8 cellular contexts compared by ENCODE assay signal in the genomic region with DNA sequence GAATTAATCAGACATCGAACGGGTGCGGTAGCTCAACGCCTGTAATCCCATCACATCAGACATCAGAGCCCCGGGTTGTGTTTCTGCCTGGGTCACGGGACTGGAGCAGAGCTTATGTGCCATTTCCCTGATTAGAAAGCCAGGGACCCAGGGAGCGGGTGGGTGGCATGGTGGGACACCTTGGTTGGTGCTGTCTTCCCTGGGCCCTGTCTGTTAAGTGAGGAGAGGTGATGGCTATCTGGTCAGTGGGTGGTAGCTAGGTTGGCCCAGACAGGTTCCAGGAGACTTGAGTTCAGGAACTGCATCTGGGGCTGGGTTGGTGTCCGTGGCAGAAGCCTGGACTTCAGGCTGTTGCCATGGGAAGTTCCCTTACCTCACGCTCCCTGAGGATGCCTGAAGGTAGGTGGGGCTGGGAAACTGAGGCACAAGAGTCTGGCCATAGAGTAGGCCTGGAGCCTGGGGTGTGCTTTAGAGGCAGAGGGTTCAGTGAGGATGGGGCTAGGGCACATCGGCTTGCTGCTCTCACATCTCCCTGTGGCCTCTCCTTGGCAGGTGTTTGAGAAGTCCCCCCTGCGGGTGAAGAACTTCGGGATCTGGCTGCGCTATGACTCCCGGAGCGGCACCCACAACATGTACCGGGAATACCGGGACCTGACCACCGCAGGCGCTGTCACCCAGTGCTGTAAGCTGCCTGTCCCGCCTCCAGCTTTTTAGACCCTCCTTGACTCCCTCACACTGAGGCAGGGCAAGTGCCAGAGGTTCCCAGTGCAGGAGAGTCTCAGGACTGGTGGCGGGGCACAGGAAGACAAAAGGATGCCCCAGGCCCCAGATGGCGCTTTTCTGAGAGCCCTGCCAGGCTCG. TPM values are rescaled to one million over a fixed set of nuclear protein-coding genes. Genes with fewer than 3 reads are reported as not detected.
A peak's percentile ranks its signal among the peaks of the same experiment; 100 is the strongest.
DNase-seq lines count a peak whose midpoint lies in the region; ATAC-seq, FAIRE-seq and TF ChIP-seq lines count a peak whose summit lies in the region.

No MANE protein-coding gene starts in this region.

- no peaks in the 10 kb centered on the region for H3K9me3 Mint-ChIP-seq in activated T-helper 2 cell treated with anti-CD3 and anti-CD28 coated beads, Interferon-gamma antibody, Interleukin-2, Interleukin-4, amounts not matched to agents 10 μg/mL and 5 μg/mL and 100 μg/mL, durations not matched to agents 14 hours and 24 hours and 36 hours
- H3K9me3 Mint-ChIP-seq in immature natural killer cell: no peaks in the 10 kb centered on the region

- peak overlapping the region; percentile 74 for H3K4me2 ChIP-seq in A549

- TF ChIP-seq RAD21 in A549 (conservative IDR thresholded peaks at IDR 0.05 in 1 of 2, IDR thresholded peaks at IDR 0.05 in 1 of 2): no peak

- no peak for FAIRE-seq in A549 (lab: Jason Lieb, UNC)
- FAIRE-seq in GM19239 (lab: Jason Lieb, UNC): peak; percentile 4

- H3K4me1 ChIP-seq in A549: peaks cover 45% of the 10 kb centered on the region

- TF ChIP-seq POLR2A in A549 (IDR thresholded peaks at IDR 0.05; ENCODE audit: low read length): no peak

- ATAC-seq in A549: no peak
- no peak for ATAC-seq in GM18858 (IDR thresholded peaks at IDR 0.05; ENCODE audit: unreplicated experiment)
- ATAC-seq in HG02763 (IDR thresholded peaks at IDR 0.05; ENCODE audit: unreplicated experiment): no peak

- intact Hi-C loops in activated T-helper 2 cell treated with anti-CD3 and anti-CD28 coated beads, Interferon-gamma antibody, Interleukin-2, Interleukin-4, amounts not matched to agents 10 μg/mL and 5 μg/mL and 100 μg/mL, durations not matched to agents 14 hours and 24 hours and 36 hours (cut with micrococcal nuclease): no loop called here

- DNase-seq in A549 (ENCODE audit: low read depth in 1 of 2, low spot score in 1 of 2): no peak
- DNase-seq in GM19239 (ENCODE audit: insufficient read length, low spot score): no peak
- DNase-seq in activated T-helper 2 cell treated with anti-CD3 and anti-CD28 coated beads, Interferon-gamma antibody, Interleukin-2, Interleukin-4, amounts not matched to agents 10 μg/mL and 5 μg/mL and 100 μg/mL, durations not matched to agents 14 hours and 24 hours and 36 hours (ENCODE audit: low spot score): no peak
- no peak for DNase-seq in immature natural killer cell
- no peak for DNase-seq in NCI-H2029 (lab: John Stamatoyannopoulos, UW)
- no peak for DNase-seq in SW 1271 (lab: John Stamatoyannopoulos, UW)

- H3K27me3 Mint-ChIP-seq in activated T-helper 2 cell treated with anti-CD3 and anti-CD28 coated beads, Interferon-gamma antibody, Interleukin-2, Interleukin-4, amounts not matched to agents 10 μg/mL and 5 μg/mL and 100 μg/mL, durations not matched to agents 14 hours and 24 hours and 36 hours (ENCODE audit: low read depth): no peaks in the 10 kb centered on the region
- H3K27me3 Mint-ChIP-seq in immature natural killer cell (ENCODE audit: low read depth in 3 of 3): peaks cover 4 to 5% (median 4%) of the 10 kb centered on the region in 3 donors

- H3K27ac Mint-ChIP-seq in activated T-helper 2 cell treated with anti-CD3 and anti-CD28 coated beads, Interferon-gamma antibody, Interleukin-2, Interleukin-4, amounts not matched to agents 10 μg/mL and 5 μg/mL and 100 μg/mL, durations not matched to agents 14 hours and 24 hours and 36 hours: peak overlapping the region; percentile 99
- H3K27ac Mint-ChIP-seq in immature natural killer cell: peak overlapping the region; percentile 17 to 85 (median 36)

- TF ChIP-seq EP300 in A549 (IDR thresholded peaks at IDR 0.05): no peak

- peaks cover 14% of the 10 kb centered on the region for H3K4me1 Mint-ChIP-seq in activated T-helper 2 cell treated with anti-CD3 and anti-CD28 coated beads, Interferon-gamma antibody, Interleukin-2, Interleukin-4, amounts not matched to agents 10 μg/mL and 5 μg/mL and 100 μg/mL, durations not matched to agents 14 hours and 24 hours and 36 hours (ENCODE audit: low read depth)
- peaks cover 29 to 31% of the 10 kb centered on the region in 2 donors for H3K4me1 Mint-ChIP-seq in immature natural killer cell

- CTCF ChIA-PET in A549 (lab: Yijun Ruan, JAX): interaction anchor here (0.9 to 4.4 kb wide), 4 partner anchors 9 to 135 kb away, joined by 3 to 42 read pairs (median 6); partner anchors contain the start of gene CCDC124

- H3K4me3 Mint-ChIP-seq in activated T-helper 2 cell treated with anti-CD3 and anti-CD28 coated beads, Interferon-gamma antibody, Interleukin-2, Interleukin-4, amounts not matched to agents 10 μg/mL and 5 μg/mL and 100 μg/mL, durations not matched to agents 14 hours and 24 hours and 36 hours (ENCODE audit: low read depth): peak overlapping the region; percentile 99
- H3K4me3 Mint-ChIP-seq in immature natural killer cell: peak overlapping the region; percentile 98 to 100 (median 99)

- peak overlapping the region; percentile 99 for H3K4me3 ChIP-seq in A549

- POLR2A ChIA-PET in A549 (lab: Yijun Ruan, JAX): interaction anchor here (0.6 to 1.3 kb wide), 2 partner anchors 9 to 1745 kb away, joined by 3 to 5 read pairs; no protein-coding TSS in a partner anchor

- no peaks in the 10 kb centered on the region for H3K9me3 ChIP-seq in A549

- WGBS in A549 (ENCODE audit: missing lambda C conversion rate): 38% methylated on average over 12 of the region's 23 CpGs

- TF ChIP-seq CTCF in A549 (IDR thresholded peaks at IDR 0.05): no peak

- peaks cover 62% of the 10 kb centered on the region for H3K36me3 Mint-ChIP-seq in activated T-helper 2 cell treated with anti-CD3 and anti-CD28 coated beads, Interferon-gamma antibody, Interleukin-2, Interleukin-4, amounts not matched to agents 10 μg/mL and 5 μg/mL and 100 μg/mL, durations not matched to agents 14 hours and 24 hours and 36 hours (ENCODE audit: low read depth)
- H3K36me3 Mint-ChIP-seq in immature natural killer cell: peaks cover 0 to 8% (median 4%) of the 10 kb centered on the region in 3 donors

- H3K27ac ChIP-seq in A549: peak overlapping the region; percentile 99 to 100

TF ChIP-seq in A549, 52 proteins besides CTCF, POLR2A, EP300 and RAD21 (continues in another document):
- no peak for TF ChIP-seq CBX8 (IDR thresholded peaks at IDR 0.05)
- no peak for TF ChIP-seq CHD4 (IDR thresholded peaks at IDR 0.05; ENCODE audit: borderline replicate concordance)
- no peak for TF ChIP-seq ESRRA (IDR thresholded peaks at IDR 0.05; ENCODE audit: borderline replicate concordance, low read length)
- no peak for TF ChIP-seq CEBPB (IDR thresholded peaks at IDR 0.05)
- no peak for TF ChIP-seq GATA3 (IDR thresholded peaks at IDR 0.05; ENCODE audit: borderline replicate concordance)
- TF ChIP-seq CHD2 (IDR thresholded peaks at IDR 0.05; ENCODE audit: low read length, partially characterized antibody): no peak
- no peak for TF ChIP-seq ZNF302 (CRISPR knock-in tag; IDR thresholded peaks at IDR 0.05)
- TF ChIP-seq FOSL2 (IDR thresholded peaks at IDR 0.05): no peak
- TF ChIP-seq FOSL2 (CRISPR knock-in tag; IDR thresholded peaks at IDR 0.05): no peak
- no peak for TF ChIP-seq ZFP36 (IDR thresholded peaks at IDR 0.05; ENCODE audit: borderline replicate concordance, partially characterized antibody)

RNA-seq across cellular contexts. Expression of gene RPL18A, which starts 2.1 kb away (rescaled TPM):
- 624 and 696 TPM in 2 replicates for polyA plus RNA-seq in A549 (2011; rRNA removed)
- polyA plus RNA-seq in A549 (2012; cell fraction: cytosol; rRNA removed): 1,715 and 1,844 TPM in 2 replicates
- 964 and 1,082 TPM in 2 replicates for polyA plus RNA-seq in A549 (2012; cell fraction: nucleus; rRNA removed)
- polyA plus RNA-seq in A549 (2017; fragmentation: RNase III; extraction: RNeasy Plus Mini Kit Qiagen cat#74134 plus additional on column Dnase treatment): 1,807 to 1,898 TPM (median 1,812 TPM) in 3 replicates
- polyA minus RNA-seq in A549 (2011; rRNA and poly(A)+ RNA removed): 268 and 275 TPM in 2 replicates
- 2,784 and 2,842 TPM in 2 replicates for total RNA-seq in activated T-helper 2 cell treated with anti-CD3 and anti-CD28 coated beads, Interferon-gamma antibody, Interleukin-2, Interleukin-4, amounts not matched to agents 10 μg/mL and 5 μg/mL and 100 μg/mL, durations not matched to agents 14 hours and 24 hours and 36 hours
- polyA plus RNA-seq in immature natural killer cell: 1,000 to 10,000 TPM; 1,385 to 2,434 (median 1,562) TPM

RNA-seq across cellular contexts. Expression of gene SLC5A5, which starts 10.0 kb away (rescaled TPM):
- 0.25 TPM in 2 replicates for polyA plus RNA-seq in A549 (2011; rRNA removed)
- 0.08 and 0.09 TPM in 2 replicates for polyA plus RNA-seq in A549 (2012; cell fraction: cytosol; rRNA removed)
- 0.29 and 0.44 TPM in 2 replicates for polyA plus RNA-seq in A549 (2012; cell fraction: nucleus; rRNA removed)
- polyA plus RNA-seq in A549 (2017; fragmentation: RNase III; extraction: RNeasy Plus Mini Kit Qiagen cat#74134 plus additional on column Dnase treatment): 0.06 to 0.20 TPM (median 0.13 TPM) in 3 replicates
- 0.58 TPM in 2 replicates for polyA minus RNA-seq in A549 (2011; rRNA and poly(A)+ RNA removed)
- 0.69 and 0.75 TPM in 2 replicates for total RNA-seq in activated T-helper 2 cell treated with anti-CD3 and anti-CD28 coated beads, Interferon-gamma antibody, Interleukin-2, Interleukin-4, amounts not matched to agents 10 μg/mL and 5 μg/mL and 100 μg/mL, durations not matched to agents 14 hours and 24 hours and 36 hours
- 1 to 10 TPM in 1 of 3 donors, under 1 TPM in 1, not detected in 1; 0.75 to 1.4 TPM for polyA plus RNA-seq in immature natural killer cell

RNA-seq across cellular contexts. Expression of gene JAK3, which starts 14.0 kb away (rescaled TPM):
- polyA plus RNA-seq in A549 (2011; rRNA removed) (0.89 and 1.2 TPM in 2 replicates), A549 (2017; fragmentation: RNase III; extraction: RNeasy Plus Mini Kit Qiagen cat#74134 plus additional on column Dnase treatment) (0.24 to 0.40 TPM (median 0.31 TPM) in 3 replicates), immature natural killer cell (10 to 100 TPM; 43.5 to 79.8 (median 47.4) TPM)
- 0.26 and 0.38 TPM in 2 replicates for polyA plus RNA-seq in A549 (2012; cell fraction: cytosol; rRNA removed)
- 0.91 and 0.95 TPM in 2 replicates for polyA plus RNA-seq in A549 (2012; cell fraction: nucleus; rRNA removed)
- 2.6 and 2.8 TPM in 2 replicates for polyA minus RNA-seq in A549 (2011; rRNA and poly(A)+ RNA removed)
- total RNA-seq in activated T-helper 2 cell treated with anti-CD3 and anti-CD28 coated beads, Interferon-gamma antibody, Interleukin-2, Interleukin-4, amounts not matched to agents 10 μg/mL and 5 μg/mL and 100 μg/mL, durations not matched to agents 14 hours and 24 hours and 36 hours: 212 and 221 TPM in 2 replicates

RNA-seq across cellular contexts. Expression of gene INSL3, which starts 40.5 kb away (rescaled TPM):
- polyA plus RNA-seq in A549 (2011; rRNA removed) (0.27 and 1.2 TPM in 2 replicates), A549 (2017; fragmentation: RNase III; extraction: RNeasy Plus Mini Kit Qiagen cat#74134 plus additional on column Dnase treatment) (0.25 to 0.32 TPM (median 0.28 TPM) in 3 replicates), immature natural killer cell (1 to 10 TPM in 1 of 3 donors, under 1 TPM in 1, not detected in 1; 0.60 to 2.0 TPM)
- polyA plus RNA-seq in A549 (2012; cell fraction: cytosol; rRNA removed): 0.13 and 0.49 TPM in 2 replicates
- 0.58 TPM in 1 of 2 replicates, not detected in the other for polyA plus RNA-seq in A549 (2012; cell fraction: nucleus; rRNA removed)
- polyA minus RNA-seq in A549 (2011; rRNA and poly(A)+ RNA removed): 1.5 TPM in 1 of 2 replicates, not detected in the other
- total RNA-seq in activated T-helper 2 cell treated with anti-CD3 and anti-CD28 coated beads, Interferon-gamma antibody, Interleukin-2, Interleukin-4, amounts not matched to agents 10 μg/mL and 5 μg/mL and 100 μg/mL, durations not matched to agents 14 hours and 24 hours and 36 hours: 6.2 and 6.9 TPM in 2 replicates

Comparison
In these comparisons a context has a peak if more than half of its experiments do, and no peak if none do; other contexts are left out.
1. RNA of gene JAK3, which starts 14.0 kb away (polyA plus RNA-seq): 43.5 to 79.8 TPM in immature natural killer cell; 0.24 to 1.2 TPM in A549; every median in the first group is over 10 times any median in the second.